In the genomic region with DNA sequence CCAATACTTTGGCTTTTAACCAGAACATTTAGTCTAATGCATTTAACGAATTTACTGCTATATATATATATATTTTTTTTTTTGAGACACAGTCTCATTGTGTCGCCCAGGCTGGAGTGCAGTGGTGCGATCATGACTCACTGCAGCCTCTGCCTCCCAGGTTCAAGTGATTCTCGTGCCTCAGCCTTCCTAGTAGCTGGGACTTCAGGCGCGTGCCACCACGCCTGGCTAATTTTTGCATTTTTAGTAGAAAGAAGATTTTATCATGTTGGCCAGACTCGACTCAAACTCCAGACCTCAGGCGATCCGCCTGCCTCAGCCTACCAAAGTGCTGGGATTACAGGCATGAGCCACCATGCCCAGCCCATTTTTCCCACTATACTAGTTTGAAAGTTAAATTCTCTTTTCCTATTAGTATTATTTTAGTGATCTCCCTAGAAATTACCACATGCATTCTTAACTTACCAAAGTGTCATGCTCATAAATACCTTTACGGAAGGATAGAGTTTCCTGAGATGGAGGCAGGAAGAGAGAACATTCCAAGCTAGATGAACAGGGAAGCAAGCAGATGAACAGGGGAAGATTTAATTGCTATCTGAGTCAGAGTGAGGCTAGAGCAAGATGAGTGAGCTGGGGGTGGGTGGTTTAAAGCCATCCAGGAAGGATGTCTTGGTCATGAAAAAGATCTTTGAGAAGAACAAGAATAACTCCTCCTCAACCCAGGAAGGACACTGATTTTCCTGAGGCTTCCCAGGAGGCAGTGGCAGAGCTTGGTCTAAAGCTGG, we compare ENCODE assay signal across 16 cellular contexts. TPM values are rescaled to one million over a fixed set of nuclear protein-coding genes. Genes with fewer than 3 reads are reported as not detected.
DNase-seq lines count a peak whose midpoint lies in the region; ATAC-seq lines count a peak whose summit lies in the region.
"Had no signal": no experiment of that assay in that cellular context is flagged by ENCODE, and none has a peak within 500 bp of the region (broad histone marks: within the 10 kb centered on the region; RNA-seq: fewer than 3 reads in every experiment).

No MANE protein-coding gene starts in this region.

- ATAC-seq in GM19467 (IDR thresholded peaks at IDR 0.05; ENCODE audit: unreplicated experiment), result no peak
- no peak for ATAC-seq in HG03521 (IDR thresholded peaks at IDR 0.05; ENCODE audit: unreplicated experiment)
- ATAC-seq: right lobe of liver had no signal

- H3K4me1 ChIP-seq in skeletal muscle satellite cell (ENCODE audit: control insufficient read depth, insufficient read depth, low read length), result peaks cover 27% of the 10 kb centered on the region

- H3K4me3 ChIP-seq in skeletal muscle satellite cell (ENCODE audit: low read length), result peak overlapping the region; percentile 25
- H3K4me3 ChIP-seq: ascending aorta, lung, right lobe of liver had no signal

- H3K4me2 ChIP-seq in skeletal muscle satellite cell (ENCODE audit: low read length), result peak overlapping the region; percentile 72

- DNase-seq in EH (ENCODE audit: low read depth) (peak; percentile 94), RKO (ENCODE audit: low spot score) (peak; percentile 59), fibroblast of peridontal ligament (ENCODE audit: extremely low read depth) (peak; percentile 28), medulla oblongata (ENCODE audit: extremely low spot score) (no peak), NCI-H526 treated with DMSO at 0.1 percent for 48 hours (lab: John Stamatoyannopoulos, UW) (no peak)
- DNase-seq: activated CD4-positive, alpha-beta memory T cell treated with anti-CD3 and anti-CD28 coated beads for 36 hours; cortex of kidney; NCI-H187 treated with DMSO at 0.1 percent for 48 hours; NCI-H82; right lobe of liver; stimulated activated naive CD4-positive, alpha-beta T cell treated with Interleukin-2 at 50 U/mL for 16 hours had no signal

- no peaks in the 10 kb centered on the region for H3K9me3 ChIP-seq in skeletal muscle satellite cell (replicated peaks; ENCODE audit: low read length)
- H3K9me3 ChIP-seq: ascending aorta, right lobe of liver had no signal

- H3K27me3 ChIP-seq in skeletal muscle satellite cell (ENCODE audit: control insufficient read depth, insufficient read depth, low read length), result no peaks in the 10 kb centered on the region
- H3K27me3 ChIP-seq: ascending aorta, right lobe of liver had no signal

- H3K9ac ChIP-seq in skeletal muscle satellite cell (ENCODE audit: low read depth, low read length), result no peak overlapping the region

- no peaks in the 10 kb centered on the region for H3K36me3 ChIP-seq in skeletal muscle satellite cell (ENCODE audit: insufficient read depth, low read length)
- H3K36me3 ChIP-seq: ascending aorta, right lobe of liver had no signal

RNA-seq across cellular contexts. Expression of a gene that starts 4.4 kb away (rescaled TPM):
- 11.9 and 13.3 TPM in 2 replicates for total RNA-seq in skeletal muscle satellite cell (2012; rRNA removed)

RNA-seq across cellular contexts. Expression of a gene that starts 6.6 kb away (rescaled TPM):
- total RNA-seq in skeletal muscle satellite cell (2012; rRNA removed), result 107 and 110 TPM in 2 replicates

RNA-seq across cellular contexts. Expression of a gene that starts 36.8 kb away (rescaled TPM):
- 17.0 and 24.1 TPM in 2 replicates for total RNA-seq in skeletal muscle satellite cell (2012; rRNA removed)

RNA-seq across cellular contexts. Expression of a gene that starts 51.5 kb away (rescaled TPM):
- 26.6 and 28.2 TPM in 2 replicates for total RNA-seq in skeletal muscle satellite cell (2012; rRNA removed)

Comparison
In these comparisons a context has a peak if more than half of its experiments do, and no peak if none do; other contexts are left out.
1. DNase-seq: peak in EH (single experiment), RKO (single experiment) and fibroblast of peridontal ligament (single experiment); none in medulla oblongata (single experiment) and NCI-H526 treated with DMSO at 0.1 percent for 48 hours (single experiment).